ENCODE assay signal across 15 cellular contexts in genomic region chrX:150205011-150205410, GRCh38.
A peak's percentile ranks its signal among the peaks of the same experiment; 100 is the strongest.
DNase-seq lines count a peak whose midpoint lies in the region; ATAC-seq, FAIRE-seq and TF ChIP-seq lines count a peak whose summit lies in the region.
"Had no signal": no experiment of that assay in that cellular context is flagged by ENCODE, and none has a peak within 500 bp of the region (broad histone marks: within the 10 kb centered on the region; RNA-seq: fewer than 3 reads in every experiment).

No MANE protein-coding gene starts in this region.

- no peaks in the 10 kb centered on the region for H3K4me1 Mint-ChIP-seq in WTC11

- TF ChIP-seq POLR2A in spleen (IDR thresholded peaks at IDR 0.05): no peak

- no peaks in the 10 kb centered on the region for H3K36me3 ChIP-seq in spleen

- intact Hi-C loops in spleen (cut with DNase I; ENCODE audit: low total_unique reads): no loop called here

- no peaks in the 10 kb centered on the region for H3K4me1 ChIP-seq in spleen

- POLR2A ChIA-PET in WTC11 (lab: Charles Lee): no interaction called here

- CTCF ChIA-PET in WTC11 (lab: Charles Lee): interaction anchor here (1.0 kb wide), 1 partner anchor 8 kb away, joined by 3 read pairs; no protein-coding TSS in a partner anchor

- no peak overlapping the region for H3K27ac Mint-ChIP-seq in WTC11
- H3K27ac Mint-ChIP-seq: effector memory CD8-positive, alpha-beta T cell; memory B cell had no signal

- H3K27me3 Mint-ChIP-seq in WTC11 (ENCODE audit: low read depth): no peaks in the 10 kb centered on the region
- H3K27me3 Mint-ChIP-seq: effector memory CD8-positive, alpha-beta T cell; memory B cell had no signal

- no peaks in the 10 kb centered on the region for H3K9me3 Mint-ChIP-seq in WTC11
- H3K9me3 Mint-ChIP-seq: effector memory CD8-positive, alpha-beta T cell; memory B cell had no signal

- H3K4me3 ChIP-seq in fibroblast of villous mesenchyme (ENCODE audit: low read depth, low read length): no peak overlapping the region
- H3K4me3 ChIP-seq in spleen: no peak overlapping the region

- FAIRE-seq in GM19239 (lab: Jason Lieb, UNC): no peak
- FAIRE-seq: bronchial epithelial cell had no signal

- no peaks in the 10 kb centered on the region for H3K27me3 ChIP-seq in spleen (replicated peaks in 1 of 7)

- H3K4me3 Mint-ChIP-seq in WTC11: no peak overlapping the region
- H3K4me3 Mint-ChIP-seq: effector memory CD8-positive, alpha-beta T cell; memory B cell had no signal

- 39 to 100% (median 85%) methylated on average over 2 of the region's 2 CpGs for WGBS in spleen, 5 donors

- TF ChIP-seq CTCF in WTC11 (IDR thresholded peaks at IDR 0.05) (no peak), fibroblast of villous mesenchyme (IDR thresholded peaks at IDR 0.05; ENCODE audit: insufficient read depth, low read depth, low read length) (peak; percentile 14), spleen (IDR thresholded peaks at IDR 0.05 in 8 of 11, conservative IDR thresholded peaks at IDR 0.05 in 3 of 11) (no peak)

- no peaks in the 10 kb centered on the region for H3K9me3 ChIP-seq in spleen

- H3K36me3 Mint-ChIP-seq in WTC11: no peaks in the 10 kb centered on the region
- H3K36me3 Mint-ChIP-seq: memory B cell had no signal

- peak; percentile 30; the same call in 1 of the 2 replicates for ATAC-seq in WTC11
- ATAC-seq in HG02763 (IDR thresholded peaks at IDR 0.05; ENCODE audit: unreplicated experiment): no peak
- ATAC-seq: effector memory CD8-positive, alpha-beta T cell; stimulated activated naive CD8-positive, alpha-beta T cell treated with anti-CD3 and anti-CD28 coated beads, Interleukin-15, Interleukin-2, amounts not matched to agents 100 U/mL and 50 U/mL, for 24 hours had no signal

- DNase-seq in HCEC 1CT (peak; percentile 39), WTC11 (ENCODE audit: low spot score) (no peak), fibroblast of villous mesenchyme (ENCODE audit: low read depth) (peak; percentile 61), spleen (peak; percentile 29), GM19239 (ENCODE audit: insufficient read length, low spot score) (no peak), AG08396 (ENCODE audit: low spot score) (no peak)
- DNase-seq: activated naive CD4-positive, alpha-beta T cell treated with anti-CD3 and anti-CD28 coated beads, Interleukin-2, amount 50 U/mL, for 16 hours; effector memory CD8-positive, alpha-beta T cell; NCI-H2107; NCI-H774; stimulated activated naive CD8-positive, alpha-beta T cell treated with anti-CD3 and anti-CD28 coated beads, Interleukin-15, Interleukin-2, amounts not matched to agents 100 U/mL and 50 U/mL, for 24 hours; T-helper 2 cell had no signal

- H3K27ac ChIP-seq in spleen: no peak overlapping the region

TF ChIP-seq in WTC11, 78 proteins besides CTCF, POLR2A, EP300 and RAD21:
- TF ChIP-seq NR2C2 (CRISPR knock-in tag; IDR thresholded peaks at IDR 0.05) (no peak), ATF3 (CRISPR knock-in tag; conservative IDR thresholded peaks at IDR 0.05) (no peak), ZNF138 (CRISPR knock-in tag; conservative IDR thresholded peaks at IDR 0.05) (no peak), ZNF232 (CRISPR knock-in tag; IDR thresholded peaks at IDR 0.05) (no peak), ZNF423 (CRISPR knock-in tag; IDR thresholded peaks at IDR 0.05) (no peak)

Comparison
In these comparisons a context has a peak if more than half of its experiments do, and no peak if none do; other contexts are left out.
1. DNase-seq: peak in HCEC 1CT (single experiment), fibroblast of villous mesenchyme (single experiment) and spleen (single experiment); none in WTC11 (single experiment), GM19239 (single experiment) and AG08396 (single experiment).